In genomic region chr6:111219785-111220184, GRCh38 we compare ENCODE assay signal across 24 cellular contexts.
A peak's percentile ranks its signal among the peaks of the same experiment; 100 is the strongest.
DNase-seq lines count a peak whose midpoint lies in the region; ATAC-seq and TF ChIP-seq lines count a peak whose summit lies in the region.
"Had no signal": no experiment of that assay in that cellular context is flagged by ENCODE, and none has a peak within 500 bp of the region (broad histone marks: within the 10 kb centered on the region; RNA-seq: fewer than 3 reads in every experiment).

No MANE protein-coding gene starts in this region.

- H3K4me1 Mint-ChIP-seq in naive thymus-derived CD4-positive, alpha-beta T cell = peaks cover 0 to 5% (median 0%) of the 10 kb centered on the region in 7 donors
- H3K4me1 Mint-ChIP-seq: CD14-positive monocyte; CD8-positive, alpha-beta memory T cell had no signal

- peaks cover 0 to 32% (median 11%) of the 10 kb centered on the region in 5 donors for H3K36me3 Mint-ChIP-seq in naive thymus-derived CD4-positive, alpha-beta T cell
- H3K36me3 Mint-ChIP-seq: CD14-positive monocyte; CD8-positive, alpha-beta memory T cell had no signal

- H3K9me3 ChIP-seq in right atrium auricular region (no peaks in the 10 kb centered on the region), psoas muscle (no peaks in the 10 kb centered on the region)
- no peaks in the 10 kb centered on the region for H3K9me3 ChIP-seq in naive thymus-derived CD4-positive, alpha-beta T cell (ENCODE audit: control insufficient read depth in 2 of 3, low read length in 3 of 3)
- H3K9me3 ChIP-seq: A549; BE2C; BLaER1 treated with 17β-estradiol and CSF1 and Interleukin-3, amounts not matched to agents 10 nM and 100 nM had no signal

- no peaks in the 10 kb centered on the region for H3K27me3 ChIP-seq in right atrium auricular region
- no peaks in the 10 kb centered on the region for H3K27me3 ChIP-seq in psoas muscle (ENCODE audit: insufficient read depth in 3 of 3, low read length in 2 of 3)
- H3K27me3 ChIP-seq in naive thymus-derived CD4-positive, alpha-beta T cell (ENCODE audit: control insufficient read depth in 2 of 2, insufficient read depth in 2 of 2, low read length in 2 of 2) = no peaks in the 10 kb centered on the region
- H3K27me3 ChIP-seq: BE2C; BLaER1 treated with 17β-estradiol and CSF1 and Interleukin-3, amounts not matched to agents 10 nM and 100 nM had no signal

- H3K4me3 ChIP-seq in right atrium auricular region (no peak overlapping the region), psoas muscle (peak overlapping the region; percentile 1)
- H3K4me3 ChIP-seq in naive thymus-derived CD4-positive, alpha-beta T cell (ENCODE audit: low read length) = no peak overlapping the region
- H3K4me3 ChIP-seq: A549; BLaER1 treated with 17β-estradiol and CSF1 and Interleukin-3, amounts not matched to agents 10 nM and 100 nM; GM12878; GM23248 had no signal

- no peaks in the 10 kb centered on the region for H3K9me3 Mint-ChIP-seq in naive thymus-derived CD4-positive, alpha-beta T cell
- H3K9me3 Mint-ChIP-seq: CD14-positive monocyte; CD4-positive, alpha-beta T cell; CD8-positive, alpha-beta memory T cell had no signal

- POLR2A ChIA-PET in naive thymus-derived CD4-positive, alpha-beta T cell (lab: Charles Lee) = no interaction called here

- peak overlapping the region in 1 of 9 donors; percentile 43 for H3K27ac Mint-ChIP-seq in naive thymus-derived CD4-positive, alpha-beta T cell
- H3K27ac Mint-ChIP-seq: CD4-positive, alpha-beta T cell; CD8-positive, alpha-beta memory T cell had no signal

- peak overlapping the region in 1 of 2 donors; percentile 49 for H3K27ac ChIP-seq in right atrium auricular region
- H3K27ac ChIP-seq in psoas muscle = peak overlapping the region; percentile 84
- H3K27ac ChIP-seq in naive thymus-derived CD4-positive, alpha-beta T cell (ENCODE audit: low read depth, low read length) = no peak overlapping the region
- H3K27ac ChIP-seq: A549; BLaER1 treated with 17β-estradiol and CSF1 and Interleukin-3, amounts not matched to agents 10 nM and 100 nM; GM23248 had no signal

- H3K4me1 ChIP-seq in right atrium auricular region (peaks cover 0 to 9% of the 10 kb centered on the region in 2 donors), psoas muscle (peaks cover 37% of the 10 kb centered on the region)
- no peaks in the 10 kb centered on the region for H3K4me1 ChIP-seq in naive thymus-derived CD4-positive, alpha-beta T cell (ENCODE audit: control insufficient read depth in 2 of 2, insufficient read depth in 2 of 2, low read length in 2 of 2)
- H3K4me1 ChIP-seq: A549; BE2C; BLaER1 treated with 17β-estradiol and CSF1 and Interleukin-3, amounts not matched to agents 10 nM and 100 nM had no signal

- CTCF ChIA-PET in naive thymus-derived CD4-positive, alpha-beta T cell (lab: Charles Lee) = interaction anchor here (0.7 to 2.8 kb wide), 3 partner anchors 10 to 209 kb away, joined by 3 to 13 read pairs (median 6); no protein-coding TSS in a partner anchor

- WGBS in psoas muscle, 3 donors = 47 to 85% (median 52%) methylated on average over 6 of the region's 6 CpGs

- TF ChIP-seq CTCF in right atrium auricular region (IDR thresholded peaks at IDR 0.05) (no peak), psoas muscle (IDR thresholded peaks at IDR 0.05) (no peak)

- DNase-seq in Right ventricle myocardium superior = no peak
- no peak for DNase-seq in right atrium auricular region (ENCODE audit: low spot score)
- no peak for DNase-seq in left cardiac atrium
- no peak for DNase-seq in psoas muscle
- DNase-seq in naive thymus-derived CD4-positive, alpha-beta T cell = no peak
- DNase-seq in T-helper 1 cell = no peak
- DNase-seq in Kasumi-1 (lab: John Stamatoyannopoulos, UW) = no peak
- DNase-seq: 8988T; ACHN; AML-193; BE2C; CD4-positive, alpha-beta T cell; CD8-positive, alpha-beta memory T cell; DMS 273 treated with DMSO at 0.1 percent for 48 hours; DMS79; EL; GDM1; GM23248; H7; HCEC 1CT had no signal

- no peak overlapping the region for H3K4me3 Mint-ChIP-seq in naive thymus-derived CD4-positive, alpha-beta T cell
- H3K4me3 Mint-ChIP-seq: CD14-positive monocyte; CD4-positive, alpha-beta T cell; CD8-positive, alpha-beta memory T cell had no signal

- intact Hi-C loops in Right ventricle myocardium superior (cut with DNase I) = no loop called here
- intact Hi-C loops in left cardiac atrium (cut with DNase I) = loop anchor here in 1 of 2 donors (10.0 kb wide), 1 partner anchor 165 kb away; no protein-coding TSS in a partner anchor
- intact Hi-C loops in psoas muscle (cut with DNase I) = loop anchor here (10.0 kb wide), 2 partner anchors 135 to 695 kb away; partner anchors contain the start of gene SLC16A10 (in 1 of the 2)
- intact Hi-C loops in naive thymus-derived CD4-positive, alpha-beta T cell (cut with micrococcal nuclease) = no loop called here

- H3K27me3 Mint-ChIP-seq in naive thymus-derived CD4-positive, alpha-beta T cell = peaks cover 0 to 3% (median 0%) of the 10 kb centered on the region in 5 donors
- H3K27me3 Mint-ChIP-seq: CD4-positive, alpha-beta T cell had no signal

- no peaks in the 10 kb centered on the region for H3K36me3 ChIP-seq in right atrium auricular region
- H3K36me3 ChIP-seq in psoas muscle (ENCODE audit: insufficient read depth in 1 of 2, low read depth in 1 of 2) = peaks cover 0 to 14% of the 10 kb centered on the region in 2 donors
- H3K36me3 ChIP-seq in naive thymus-derived CD4-positive, alpha-beta T cell (ENCODE audit: control insufficient read depth in 2 of 3, insufficient read depth in 3 of 3, low read length in 3 of 3) = peaks cover 0 to 3% (median 0%) of the 10 kb centered on the region in 3 experiments
- H3K36me3 ChIP-seq: BE2C had no signal

- ATAC-seq in Right ventricle myocardium superior (ENCODE audit: poor library complexity) = peak; percentile 55
- ATAC-seq in left cardiac atrium = peak; percentile 33 to 56
- peak in 2 of 4 donors; percentile 33 to 59 for ATAC-seq in psoas muscle
- no peak for ATAC-seq in naive thymus-derived CD4-positive, alpha-beta T cell
- ATAC-seq: A549, GM12878 had no signal

Comparison
In these comparisons a context has a peak if more than half of its experiments do, and no peak if none do; other contexts are left out.
1. intact Hi-C loops: an anchor here in psoas muscle (10.0 kb wide); none called in Right ventricle myocardium superior and naive thymus-derived CD4-positive, alpha-beta T cell.